ENCODE assay signal across 1 cellular context in the genomic region with DNA sequence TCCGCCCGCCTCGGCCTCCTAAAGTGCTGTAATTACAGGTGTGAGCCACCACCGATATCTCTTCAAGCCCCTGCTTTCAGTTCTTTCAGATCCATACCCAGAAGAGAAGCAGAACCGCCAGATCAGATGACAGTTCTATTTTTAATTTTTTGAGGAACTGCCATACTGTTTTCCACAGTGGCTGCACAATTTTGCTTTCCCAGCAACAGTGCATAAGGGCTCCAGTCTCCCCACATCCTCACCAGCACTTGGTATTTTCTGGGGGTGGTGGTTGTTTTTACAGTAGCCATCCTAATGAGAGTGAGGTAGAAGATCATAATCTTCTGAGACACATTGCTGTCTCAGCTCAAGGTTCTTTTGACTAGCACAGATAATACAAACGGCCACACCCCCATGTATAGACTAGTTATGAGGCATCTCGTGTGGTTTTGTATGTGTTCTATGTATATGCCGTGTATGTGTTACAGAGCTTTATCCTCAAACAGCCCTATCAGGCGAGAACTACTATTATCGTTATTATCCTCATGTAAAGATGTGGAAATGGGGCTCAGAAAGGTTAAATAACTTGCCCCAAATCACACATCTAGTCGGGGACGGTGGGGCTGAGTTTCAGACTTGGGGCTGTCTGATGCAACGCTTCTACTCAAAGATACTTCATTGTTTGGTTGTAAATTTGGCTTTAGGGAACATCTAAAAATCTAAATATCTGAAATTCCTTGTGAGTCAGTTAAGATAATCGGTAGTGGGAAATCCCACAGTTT.
TF ChIP-seq lines count a peak whose summit lies in the region.

No MANE protein-coding gene starts in this region.

TF ChIP-seq in HepG2, 621 proteins besides CTCF, POLR2A, EP300 and RAD21:
- no peak for TF ChIP-seq EED (CRISPR knock-in tag; IDR thresholded peaks at IDR 0.05)
- TF ChIP-seq, protein P1, sequence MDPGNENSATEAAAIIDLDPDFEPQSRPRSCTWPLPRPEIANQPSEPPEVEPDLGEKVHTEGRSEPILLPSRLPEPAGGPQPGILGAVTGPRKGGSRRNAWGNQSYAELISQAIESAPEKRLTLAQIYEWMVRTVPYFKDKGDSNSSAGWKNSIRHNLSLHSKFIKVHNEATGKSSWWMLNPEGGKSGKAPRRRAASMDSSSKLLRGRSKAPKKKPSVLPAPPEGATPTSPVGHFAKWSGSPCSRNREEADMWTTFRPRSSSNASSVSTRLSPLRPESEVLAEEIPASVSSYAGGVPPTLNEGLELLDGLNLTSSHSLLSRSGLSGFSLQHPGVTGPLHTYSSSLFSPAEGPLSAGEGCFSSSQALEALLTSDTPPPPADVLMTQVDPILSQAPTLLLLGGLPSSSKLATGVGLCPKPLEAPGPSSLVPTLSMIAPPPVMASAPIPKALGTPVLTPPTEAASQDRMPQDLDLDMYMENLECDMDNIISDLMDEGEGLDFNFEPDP (CRISPR knock-in tag; conservative IDR thresholded peaks at IDR 0.05), result no peak
- TF ChIP-seq, protein P2, sequence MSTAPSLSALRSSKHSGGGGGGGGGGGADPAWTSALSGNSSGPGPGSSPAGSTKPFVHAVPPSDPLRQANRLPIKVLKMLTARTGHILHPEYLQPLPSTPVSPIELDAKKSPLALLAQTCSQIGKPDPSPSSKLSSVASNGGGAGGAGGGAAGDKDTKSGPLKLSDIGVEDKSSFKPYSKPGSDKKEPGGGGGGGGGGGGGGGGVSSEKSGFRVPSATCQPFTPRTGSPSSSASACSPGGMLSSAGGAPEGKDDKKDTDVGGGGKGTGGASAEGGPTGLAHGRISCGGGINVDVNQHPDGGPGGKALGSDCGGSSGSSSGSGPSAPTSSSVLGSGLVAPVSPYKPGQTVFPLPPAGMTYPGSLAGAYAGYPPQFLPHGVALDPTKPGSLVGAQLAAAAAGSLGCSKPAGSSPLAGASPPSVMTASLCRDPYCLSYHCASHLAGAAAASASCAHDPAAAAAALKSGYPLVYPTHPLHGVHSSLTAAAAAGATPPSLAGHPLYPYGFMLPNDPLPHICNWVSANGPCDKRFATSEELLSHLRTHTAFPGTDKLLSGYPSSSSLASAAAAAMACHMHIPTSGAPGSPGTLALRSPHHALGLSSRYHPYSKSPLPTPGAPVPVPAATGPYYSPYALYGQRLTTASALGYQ (CRISPR knock-in tag; IDR thresholded peaks at IDR 0.05), result no peak
